In genomic region chr12:94305293-94305957, GRCh38 we compare ENCODE assay signal across 8 cellular contexts.
DNase-seq lines count a peak whose midpoint lies in the region; ATAC-seq and TF ChIP-seq lines count a peak whose summit lies in the region.

No MANE protein-coding gene starts in this region.

- no peak overlapping the region for H3K4me2 ChIP-seq in OCI-LY7 (ENCODE audit: low read length)

- POLR2A ChIA-PET in OCI-LY7 (lab: Charles Lee) = interaction anchor here (0.5 to 1.3 kb wide), 3 partner anchors 10 to 1255 kb away, joined by 3 read pairs; no protein-coding TSS in a partner anchor

- H3K4me1 ChIP-seq in endodermal cell (ENCODE audit: control insufficient read depth, insufficient read depth, low read length) = peaks cover 8% of the 10 kb centered on the region
- H3K4me1 ChIP-seq in upper lobe of left lung = peaks cover 11 to 20% (median 18%) of the 10 kb centered on the region in 4 donors
- peaks cover 6% of the 10 kb centered on the region for H3K4me1 ChIP-seq in OCI-LY7 (ENCODE audit: insufficient read depth, low read length, poor library complexity, severe bottlenecking)

- peak; percentile 24 to 62 (median 34) for DNase-seq in stimulated activated CD4-positive, alpha-beta T cell treated with anti-CD3 and anti-CD28 coated beads, Interleukin-12 subunit alpha, Interleukin-12 subunit beta, amount 100 ng/mL, for 48 hours (ENCODE audit: low read depth in 2 of 3, low spot score in 1 of 3)
- DNase-seq in stimulated activated CD4-positive, alpha-beta T cell treated with anti-CD3 and anti-CD28 coated beads, Interleukin-4, amount 100 ng/mL, for 1 hour = no peak
- DNase-seq in NCI-H1105 (lab: John Stamatoyannopoulos, UW) (peak; percentile 1), endodermal cell (no peak), upper lobe of left lung (peak in 1 of 2 donors; percentile 56), Right ventricle myocardium inferior (ENCODE audit: missing footprints) (no peak), dorsolateral prefrontal cortex (no peak), OCI-LY7 (ENCODE audit: low spot score) (no peak)

- H3K9ac ChIP-seq in endodermal cell (ENCODE audit: extremely low read depth, low read length, poor library complexity, severe bottlenecking) = no peak overlapping the region

- ATAC-seq in upper lobe of left lung (ENCODE audit: low FRiP score in 2 of 2) (peak; percentile 57 to 92), Right ventricle myocardium inferior (no peak)

- H3K4me1 Mint-ChIP-seq in endodermal cell = peaks cover 35% of the 10 kb centered on the region

- no peak overlapping the region for H2AFZ ChIP-seq in OCI-LY7 (ENCODE audit: low read length)

- H3K9me2 ChIP-seq in OCI-LY7 (ENCODE audit: insufficient read depth, low read length) = no peaks in the 10 kb centered on the region

- H3K4me3 ChIP-seq in endodermal cell (ENCODE audit: low read length) (no peak overlapping the region), upper lobe of left lung (no peak overlapping the region), dorsolateral prefrontal cortex (no peak overlapping the region), OCI-LY7 (ENCODE audit: low read depth, low read length, poor library complexity, severe bottlenecking) (no peak overlapping the region)

- peak overlapping the region; percentile 58 for H3K27ac Mint-ChIP-seq in endodermal cell

- WGBS in endodermal cell (ENCODE audit: insufficient coverage in 1 of 2, insufficient read length in 1 of 2), 2 experiments = 69 to 77% methylated on average over 5 to 6 of the region's 7 CpGs
- WGBS in upper lobe of left lung, 2 donors = 47% methylated on average over 7 of the region's 7 CpGs

- H3K27me3 ChIP-seq in endodermal cell (ENCODE audit: control insufficient read depth, insufficient read depth, low read length, poor library complexity, severe bottlenecking) (no peaks in the 10 kb centered on the region), upper lobe of left lung (no peaks in the 10 kb centered on the region), dorsolateral prefrontal cortex (no peaks in the 10 kb centered on the region)

- H3K4me3 Mint-ChIP-seq in endodermal cell = no peak overlapping the region

- peak in 1 of 4 donors; percentile 90 for TF ChIP-seq EP300 in upper lobe of left lung (IDR thresholded peaks at IDR 0.05)

- CTCF ChIA-PET in OCI-LY7 (lab: Charles Lee; ENCODE audit: unreplicated experiment) = interaction anchor here (0.6 kb wide), 1 partner anchor 166 kb away, joined by 3 read pairs; no protein-coding TSS in a partner anchor

- no peak for TF ChIP-seq POLR2A in upper lobe of left lung (IDR thresholded peaks at IDR 0.05)

- TF ChIP-seq CTCF in endodermal cell (conservative IDR thresholded peaks at IDR 0.05) = no peak
- TF ChIP-seq CTCF in upper lobe of left lung (IDR thresholded peaks at IDR 0.05) = no peak
- no peak for TF ChIP-seq CTCF in dorsolateral prefrontal cortex (IDR thresholded peaks at IDR 0.05 in 54 of 56, conservative IDR thresholded peaks at IDR 0.05 in 2 of 56; ENCODE audit: low read depth in 1 of 56, partially characterized antibody in 56 of 56)
- no peak for TF ChIP-seq CTCF in OCI-LY7 (conservative IDR thresholded peaks at IDR 0.05; ENCODE audit: low read length)

- no peaks in the 10 kb centered on the region for H3K79me2 ChIP-seq in OCI-LY7 (ENCODE audit: insufficient read depth, low read depth, low read length)

- no peaks in the 10 kb centered on the region for H3K9me3 Mint-ChIP-seq in endodermal cell

- intact Hi-C loops in Right ventricle myocardium inferior (cut with DNase I) = no loop called here
- intact Hi-C loops in dorsolateral prefrontal cortex (cut with DNase I) = no loop called here
- intact Hi-C loops in OCI-LY7 (cut with micrococcal nuclease; ENCODE audit: unreplicated experiment) = no loop called here

- no peaks in the 10 kb centered on the region for H3K9me3 ChIP-seq in endodermal cell (ENCODE audit: control insufficient read depth, low read length)
- H3K9me3 ChIP-seq in upper lobe of left lung = no peaks in the 10 kb centered on the region
- H3K9me3 ChIP-seq in OCI-LY7 (ENCODE audit: low read length) = no peaks in the 10 kb centered on the region

- H3K36me3 ChIP-seq in endodermal cell (ENCODE audit: control insufficient read depth, insufficient read depth, low read length) = peaks cover 41% of the 10 kb centered on the region
- H3K36me3 ChIP-seq in upper lobe of left lung = peaks cover 0 to 33% (median 0%) of the 10 kb centered on the region in 4 donors
- H3K36me3 ChIP-seq in OCI-LY7 (ENCODE audit: insufficient read depth, low read length) = peaks cover 84% of the 10 kb centered on the region

- H3K36me3 Mint-ChIP-seq in endodermal cell (ENCODE audit: low read depth) = peaks cover 18% of the 10 kb centered on the region

- no peak overlapping the region for H3K27ac ChIP-seq in endodermal cell (ENCODE audit: low read depth, low read length)
- peak overlapping the region; percentile 17 to 58 (median 49) for H3K27ac ChIP-seq in upper lobe of left lung
- no peak overlapping the region for H3K27ac ChIP-seq in dorsolateral prefrontal cortex
- H3K27ac ChIP-seq in OCI-LY7 (ENCODE audit: low read depth, low read length, poor library complexity, severe bottlenecking) = no peak overlapping the region

- H4K20me1 ChIP-seq in OCI-LY7 (ENCODE audit: insufficient read depth, low read length) = no peaks in the 10 kb centered on the region

- H3K27me3 Mint-ChIP-seq in endodermal cell (ENCODE audit: insufficient read depth) = peaks cover 2% of the 10 kb centered on the region

- no TSS peak for BruUV-seq in OCI-LY7 (replicated peaks; lab: Mats Ljungman, UMichigan)

Comparison
In these comparisons a context has a peak if more than half of its experiments do, and no peak if none do; other contexts are left out.
1. DNase-seq: peak in stimulated activated CD4-positive, alpha-beta T cell treated with anti-CD3 and anti-CD28 coated beads, Interleukin-12 subunit alpha, Interleukin-12 subunit beta, amount 100 ng/mL, for 48 hours (3 of 3) and NCI-H1105 (single experiment); none in stimulated activated CD4-positive, alpha-beta T cell treated with anti-CD3 and anti-CD28 coated beads, Interleukin-4, amount 100 ng/mL, for 1 hour (single experiment), endodermal cell (single experiment), Right ventricle myocardium inferior (single experiment), dorsolateral prefrontal cortex (0 of 10) and OCI-LY7 (single experiment).
2. H3K27ac ChIP-seq: peak in upper lobe of left lung (4 of 4); none in endodermal cell (single experiment), dorsolateral prefrontal cortex (0 of 59) and OCI-LY7 (single experiment).